22 cellular contexts compared by ENCODE assay signal in genomic region chr14:79419571-79420327, GRCh38.
A peak's percentile ranks its signal among the peaks of the same experiment; 100 is the strongest.
DNase-seq lines count a peak whose midpoint lies in the region; ATAC-seq and TF ChIP-seq lines count a peak whose summit lies in the region.
"Had no signal": no experiment of that assay in that cellular context is flagged by ENCODE, and none has a peak within 500 bp of the region (broad histone marks: within the 10 kb centered on the region; RNA-seq: fewer than 3 reads in every experiment).

No MANE protein-coding gene starts in this region.

- H3K36me3 ChIP-seq in HEK293 (ENCODE audit: control insufficient read depth in 2 of 2, insufficient read depth in 1 of 2, low read length in 2 of 2) (no peaks in the 10 kb centered on the region), body of pancreas (replicated peaks in 1 of 2; ENCODE audit: insufficient read depth in 1 of 2, low read depth in 2 of 2) (no peaks in the 10 kb centered on the region), right lobe of liver (no peaks in the 10 kb centered on the region)
- H3K36me3 ChIP-seq: gastroesophageal sphincter had no signal

- CTCF ChIA-PET in HEK293 (lab: Yijun Ruan, JAX), result interaction anchor here (0.6 kb wide), 1 partner anchor 421 kb away, joined by 8 read pairs; no protein-coding TSS in a partner anchor

- no peak for TF ChIP-seq POLR2A in body of pancreas (IDR thresholded peaks at IDR 0.05)
- no peak for TF ChIP-seq POLR2A in right lobe of liver (IDR thresholded peaks at IDR 0.05)

- H3K9me3 ChIP-seq in HEK293 (ENCODE audit: control insufficient read depth, insufficient read depth, low read depth, low read length) (no peaks in the 10 kb centered on the region), body of pancreas (no peaks in the 10 kb centered on the region), right lobe of liver (no peaks in the 10 kb centered on the region)
- H3K9me3 ChIP-seq: gastroesophageal sphincter, SK-N-SH had no signal

- H3K4me3 ChIP-seq in AG10803 (ENCODE audit: low read length) (no peak overlapping the region), HEK293 (ENCODE audit: low read depth, low read length) (no peak overlapping the region), body of pancreas (no peak overlapping the region), right lobe of liver (no peak overlapping the region)
- H3K4me3 ChIP-seq: gastroesophageal sphincter, skin epidermis had no signal

- no peak overlapping the region for H3K27ac ChIP-seq in HEK293 (ENCODE audit: extremely low read depth, low read depth, low read length)
- no peak overlapping the region for H3K27ac ChIP-seq in body of pancreas
- H3K27ac ChIP-seq in right lobe of liver, result no peak overlapping the region
- H3K27ac ChIP-seq: gastroesophageal sphincter, skin epidermis had no signal

- DNase-seq in AG10803 (ENCODE audit: low read depth), result peak; percentile 1
- DNase-seq in body of pancreas, result no peak
- no peak for DNase-seq in right lobe of liver
- no peak for DNase-seq in COR-L47 (lab: John Stamatoyannopoulos, UW)
- no peak for DNase-seq in SKM-1 treated with dmso at 0.1 percent for 144 hours (lab: John Stamatoyannopoulos, UW; ENCODE audit: unreplicated experiment)
- DNase-seq: activated CD4-positive, alpha-beta memory T cell treated with anti-CD3 and anti-CD28 coated beads for 36 hours; activated CD4-positive, alpha-beta T cell treated with anti-CD3 and anti-CD28 coated beads for 1 hour; activated T-cell treated with anti-CD3 and anti-CD28 coated beads, Interleukin-2, amount 50 U/mL, for 72 hours; CD8-positive, alpha-beta memory T cell; HCEC 1CT; hippocampal formation; left cardiac atrium; NCI-H524 treated with DMSO at 0.1 percent for 48 hours; nephron progenitor cell; SK-N-SH; stimulated activated naive CD8-positive, alpha-beta T cell treated with anti-CD3 and anti-CD28 coated beads, Interleukin-15, Interleukin-2, amounts not matched to agents 100 U/mL and 50 U/mL, for 24 hours; T-helper 17 cell had no signal

- ATAC-seq in body of pancreas, result peak; percentile 50
- ATAC-seq in right lobe of liver, result peak; percentile 69 to 98 (median 96)
- ATAC-seq in esophagus mucosa, result no peak
- ATAC-seq: activated T-cell treated with anti-CD3 and anti-CD28 coated beads, Interleukin-2, amount 50 U/mL, for 72 hours; gastroesophageal sphincter; Right ventricle myocardium inferior; stimulated activated naive CD8-positive, alpha-beta T cell treated with anti-CD3 and anti-CD28 coated beads, Interleukin-15, Interleukin-2, amounts not matched to agents 100 U/mL and 50 U/mL, for 24 hours; T-helper 17 cell had no signal

- H3K27me3 ChIP-seq in body of pancreas (no peaks in the 10 kb centered on the region), right lobe of liver (no peaks in the 10 kb centered on the region)
- H3K27me3 ChIP-seq: gastroesophageal sphincter had no signal

- 9 to 15% methylated on average over 1 of the region's 1 CpG for WGBS in body of pancreas, 2 donors
- 17% methylated on average over 1 of the region's 1 CpG for WGBS in right lobe of liver (ENCODE audit: insufficient coverage, low coverage, low lambda C conversion rate, missing lambda C conversion rate)

- intact Hi-C loops in body of pancreas (cut with DNase I) (no loop called here), right lobe of liver (cut with DNase I) (no loop called here)

- H3K4me1 ChIP-seq in HEK293 (ENCODE audit: control insufficient read depth, insufficient read depth, low read length), result peaks cover 9% of the 10 kb centered on the region; the same call in 1 of the 2 replicates
- peaks cover 15% of the 10 kb centered on the region for H3K4me1 ChIP-seq in body of pancreas
- H3K4me1 ChIP-seq in right lobe of liver, result peaks cover 0 to 30% (median 0%) of the 10 kb centered on the region in 4 donors

- POLR2A ChIA-PET in HEK293 (lab: Yijun Ruan, JAX), result no interaction called here

- TF ChIP-seq CTCF in AG10803 (conservative IDR thresholded peaks at IDR 0.05; ENCODE audit: low read length) (no peak), HEK293 (tag by site-specific recombination; IDR thresholded peaks at IDR 0.05) (no peak), body of pancreas (IDR thresholded peaks at IDR 0.05) (no peak), right lobe of liver (IDR thresholded peaks at IDR 0.05) (no peak)

TF ChIP-seq in HEK293, 187 proteins besides CTCF, POLR2A, EP300 and RAD21 (continues in another document):
- TF ChIP-seq ZNF521 (tag by site-specific recombination; IDR thresholded peaks at IDR 0.05), result no peak
- TF ChIP-seq BCL6B (tag by site-specific recombination; IDR thresholded peaks at IDR 0.05), result no peak
- peak; percentile 89 for TF ChIP-seq ATF2 (tag by site-specific recombination; IDR thresholded peaks at IDR 0.05; ENCODE audit: low read depth)
- no peak for TF ChIP-seq ZNF274 (IDR thresholded peaks at IDR 0.05; ENCODE audit: low read length)
- peak; percentile 50; the same call in 1 of the 2 replicates for TF ChIP-seq ZNF274 (tag by site-specific recombination; IDR thresholded peaks at IDR 0.05; ENCODE audit: borderline replicate concordance)
- TF ChIP-seq ZNF366 (tag by site-specific recombination; conservative IDR thresholded peaks at IDR 0.05), result 0 out of 2 replicates have a peak, but pooled peaks have one; percentile 25
- TF ChIP-seq ZBTB26 (tag by site-specific recombination; optimal IDR thresholded peaks at IDR 0.05), result no peak
- TF ChIP-seq ZNF24 (tag by site-specific recombination; IDR thresholded peaks at IDR 0.05), result no peak
- no peak for TF ChIP-seq ZNF488 (tag by site-specific recombination; IDR thresholded peaks at IDR 0.05)
- TF ChIP-seq GLIS1 (tag by site-specific recombination; IDR thresholded peaks at IDR 0.05), result no peak
- peak; percentile 50 for TF ChIP-seq ZNF398 (tag by site-specific recombination; IDR thresholded peaks at IDR 0.05)
- TF ChIP-seq OSR2 (tag by site-specific recombination; IDR thresholded peaks at IDR 0.05), result peak; percentile 60
